Comparison of ENCODE assay signal across 8 cellular contexts in the genomic region with DNA sequence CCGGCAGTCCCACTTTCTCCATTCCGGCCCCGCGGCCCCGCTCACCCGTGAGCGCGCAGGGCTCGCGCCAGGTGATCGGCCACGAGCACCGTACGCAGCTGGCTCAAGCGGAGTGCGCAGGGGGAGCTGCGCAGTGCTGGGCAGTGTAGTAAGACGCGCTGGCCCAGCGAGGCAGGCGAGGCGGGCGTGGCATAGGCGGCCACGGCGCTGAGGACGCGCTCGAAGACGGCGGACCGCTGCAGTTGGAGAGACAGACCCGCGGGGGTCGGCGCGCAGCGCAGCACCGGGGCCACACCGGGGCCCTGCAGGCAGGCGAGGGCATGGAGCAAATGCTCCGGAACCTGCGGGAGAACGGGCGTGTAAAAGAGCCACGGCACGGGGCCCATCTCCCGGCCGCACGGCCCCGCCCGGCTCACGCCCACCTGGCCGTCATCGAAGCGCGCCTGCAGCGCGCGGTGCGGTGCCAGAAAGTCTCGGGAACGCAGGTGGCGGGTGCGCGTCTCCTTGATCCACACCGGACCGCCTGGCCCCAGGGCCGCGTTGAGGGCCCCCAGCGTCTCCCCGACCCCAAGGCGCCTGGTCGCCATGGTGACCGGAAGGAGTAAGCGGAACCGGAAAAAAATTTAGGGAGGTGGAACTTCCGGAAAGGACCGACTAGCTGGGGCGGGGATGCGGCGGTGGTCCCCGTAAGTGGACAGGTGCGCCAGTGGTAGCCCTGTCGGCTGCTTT. TPM values are rescaled to one million over a fixed set of nuclear protein-coding genes. Genes with fewer than 3 reads are reported as not detected.
A peak's percentile ranks its signal among the peaks of the same experiment; 100 is the strongest.
DNase-seq lines count a peak whose midpoint lies in the region; ATAC-seq and TF ChIP-seq lines count a peak whose summit lies in the region.

TSS of gene DALRD3 (minus strand) at position 603 of the 729 bp plus-strand sequence. CDS start at position 587, 16 bp downstream.

- peaks cover 30% of the 10 kb centered on the region for H3K4me1 Mint-ChIP-seq in CD8-positive, alpha-beta T cell (ENCODE audit: low read depth)
- peaks cover 3% of the 10 kb centered on the region for H3K4me1 Mint-ChIP-seq in activated T-helper 17 cell treated with anti-CD3 and anti-CD28 coated beads, Interleukin-2, amount 50 U/mL, for 72 hours

- H3K4me1 ChIP-seq in CD8-positive, alpha-beta T cell (ENCODE audit: insufficient read depth, low read length) = peaks cover 37% of the 10 kb centered on the region
- H3K4me1 ChIP-seq in HUES6 (ENCODE audit: control insufficient read depth, insufficient read depth, low read length) (peaks cover 17% of the 10 kb centered on the region), fibroblast of lung (ENCODE audit: control insufficient read depth, extremely low read depth, insufficient read depth, low read length) (peaks cover 11% of the 10 kb centered on the region)

- H3K4me2 ChIP-seq in fibroblast of lung (ENCODE audit: extremely low read depth, insufficient read depth, low read length) = peak within 1 kb of the TSS; percentile 99

- peaks cover 33% of the 10 kb centered on the region for H3K79me2 ChIP-seq in fibroblast of lung (ENCODE audit: control insufficient read depth, insufficient read depth, low read length)

- peak in 6 of 7 experiments; percentile 41 to 76 (median 50) for DNase-seq in CD8-positive, alpha-beta T cell
- DNase-seq in RPMI8226 = peak; percentile 77
- peak; percentile 51 to 67 for DNase-seq in fibroblast of lung (ENCODE audit: low read depth in 2 of 2)
- peak; percentile 75 for DNase-seq in myocyte (ENCODE audit: low read depth)

- ATAC-seq in CD8-positive, alpha-beta T cell = peak; percentile 13
- ATAC-seq in activated T-helper 17 cell treated with anti-CD3 and anti-CD28 coated beads, Interleukin-2, amount 50 U/mL, for 72 hours (replicated peaks) = peak; percentile 7
- ATAC-seq in HG02870 (IDR thresholded peaks at IDR 0.05; ENCODE audit: unreplicated experiment) = no peak

- POLR2A ChIA-PET in CD8-positive, alpha-beta T cell (lab: Charles Lee) = interaction anchor here (1.1 to 3.8 kb wide), 6 partner anchors 8 to 75 kb away, joined by 3 to 42 read pairs (median 8); partner anchors contain the start of genes IMPDH2, QRICH1 and WDR6

- H3K36me3 Mint-ChIP-seq in CD8-positive, alpha-beta T cell = peaks cover 36% of the 10 kb centered on the region
- H3K36me3 Mint-ChIP-seq in activated T-helper 17 cell treated with anti-CD3 and anti-CD28 coated beads, Interleukin-2, amount 50 U/mL, for 72 hours (ENCODE audit: low read depth) = peaks cover 45% of the 10 kb centered on the region

- H3K9ac ChIP-seq in HUES6 (ENCODE audit: low read length) = peak within 1 kb of the TSS; percentile 71
- peak within 1 kb of the TSS; percentile 76 for H3K9ac ChIP-seq in fibroblast of lung (ENCODE audit: insufficient read depth, low read length)

- CTCF ChIA-PET in CD8-positive, alpha-beta T cell (lab: Charles Lee) = interaction anchor here (1.2 to 14.2 kb wide), 5 partner anchors 8 to 76 kb away, joined by 3 to 178 read pairs (median 4); partner anchors contain the start of genes P4HTM, QRICH1 and WDR6

- no peaks in the 10 kb centered on the region for H3K9me3 Mint-ChIP-seq in CD8-positive, alpha-beta T cell
- no peaks in the 10 kb centered on the region for H3K9me3 Mint-ChIP-seq in activated T-helper 17 cell treated with anti-CD3 and anti-CD28 coated beads, Interleukin-2, amount 50 U/mL, for 72 hours

- no peaks in the 10 kb centered on the region for H3K9me3 ChIP-seq in CD8-positive, alpha-beta T cell (ENCODE audit: low read length)
- H3K9me3 ChIP-seq in HUES6 (ENCODE audit: control insufficient read depth, insufficient read depth, low read depth, low read length) (no peaks in the 10 kb centered on the region), fibroblast of lung (ENCODE audit: control insufficient read depth, insufficient read depth, low read depth, low read length) (no peaks in the 10 kb centered on the region)

- H3K27me3 Mint-ChIP-seq in CD8-positive, alpha-beta T cell (ENCODE audit: low read depth) = no peaks in the 10 kb centered on the region
- H3K27me3 Mint-ChIP-seq in activated T-helper 17 cell treated with anti-CD3 and anti-CD28 coated beads, Interleukin-2, amount 50 U/mL, for 72 hours = no peaks in the 10 kb centered on the region

- H3K4me3 ChIP-seq in CD8-positive, alpha-beta T cell (ENCODE audit: low read depth, low read length) = peak within 1 kb of the TSS; percentile 63
- H3K4me3 ChIP-seq in HUES6 (ENCODE audit: low read depth, low read length) = peak within 1 kb of the TSS; percentile 80
- H3K4me3 ChIP-seq in fibroblast of lung (replicated peaks in 1 of 4; ENCODE audit: control extremely low read depth in 1 of 4, insufficient read depth in 1 of 4, low read depth in 3 of 4, low read length in 4 of 4) = peak within 1 kb of the TSS; percentile 74 to 92 (median 80)

- peak within 1 kb of the TSS; percentile 63 for H3K27ac ChIP-seq in CD8-positive, alpha-beta T cell (ENCODE audit: low read depth, low read length)
- H3K27ac ChIP-seq in HUES6 (ENCODE audit: low read depth, low read length) (peak within 1 kb of the TSS; percentile 36; the same call in 1 of the 2 replicates), fibroblast of lung (ENCODE audit: insufficient read depth, low read length) (peak within 1 kb of the TSS; percentile 87), temporal lobe (ENCODE audit: low read depth, low read length) (peak within 1 kb of the TSS; percentile 33)

- H3K27me3 ChIP-seq in CD8-positive, alpha-beta T cell (ENCODE audit: insufficient read depth, low read length) = no peaks in the 10 kb centered on the region
- H3K27me3 ChIP-seq in HUES6 (ENCODE audit: control insufficient read depth, insufficient read depth, low read length) = no peaks in the 10 kb centered on the region
- no peaks in the 10 kb centered on the region for H3K27me3 ChIP-seq in fibroblast of lung (ENCODE audit: control insufficient read depth, insufficient read depth, low read length)

- no peak for TF ChIP-seq CTCF in CD8-positive, alpha-beta T cell (IDR thresholded peaks at IDR 0.05)
- no peak for TF ChIP-seq CTCF in fibroblast of lung (conservative IDR thresholded peaks at IDR 0.05 in 1 of 2, IDR thresholded peaks at IDR 0.05 in 1 of 2; ENCODE audit: low read depth in 1 of 2, low read length in 2 of 2)

- H4K20me1 ChIP-seq in fibroblast of lung (ENCODE audit: control insufficient read depth, extremely low read depth, insufficient read depth, low read length) = no peaks in the 10 kb centered on the region

- peaks cover 21% of the 10 kb centered on the region for H3K36me3 ChIP-seq in CD8-positive, alpha-beta T cell (ENCODE audit: insufficient read depth, low read length)
- peaks cover 39% of the 10 kb centered on the region for H3K36me3 ChIP-seq in HUES6 (ENCODE audit: control insufficient read depth, insufficient read depth, low read length)
- peaks cover 32% of the 10 kb centered on the region for H3K36me3 ChIP-seq in fibroblast of lung (ENCODE audit: control insufficient read depth, insufficient read depth, low read length)

- peak within 1 kb of the TSS; percentile 98 for H3K4me3 Mint-ChIP-seq in CD8-positive, alpha-beta T cell
- H3K4me3 Mint-ChIP-seq in activated T-helper 17 cell treated with anti-CD3 and anti-CD28 coated beads, Interleukin-2, amount 50 U/mL, for 72 hours = peak within 1 kb of the TSS; percentile 90

- intact Hi-C loops in CD8-positive, alpha-beta T cell (cut with DNase I, micrococcal nuclease) = loop anchor here in 1 of 2 experiments (10.0 kb wide), 1 partner anchor 1337 kb away; the partner anchor contains the start of genes CYB561D2, NPRL2 and TMEM115

- H3K27ac Mint-ChIP-seq in CD8-positive, alpha-beta T cell = peak within 1 kb of the TSS; percentile 69
- H3K27ac Mint-ChIP-seq in activated T-helper 17 cell treated with anti-CD3 and anti-CD28 coated beads, Interleukin-2, amount 50 U/mL, for 72 hours = peak within 1 kb of the TSS; percentile 94

- H2AFZ ChIP-seq in fibroblast of lung (ENCODE audit: low read length) = peak within 1 kb of the TSS; percentile 62

RNA-seq across cellular contexts. Expression of gene DALRD3, which starts in this region (rescaled TPM):
- 10 to 100 TPM; 12.0 to 13.2 TPM for total RNA-seq in CD8-positive, alpha-beta T cell
- 10 to 100 TPM; 20.9 to 21.2 TPM for total RNA-seq in activated T-helper 17 cell treated with anti-CD3 and anti-CD28 coated beads, Interleukin-2, amount 50 U/mL, for 72 hours
- total RNA-seq in fibroblast of lung = 53.4 and 70.2 TPM in 2 replicates
- polyA plus RNA-seq in fibroblast of lung = 40.2 and 50.8 TPM in 2 replicates
- polyA plus RNA-seq in fibroblast of lung (2012) = 36.3 and 39.3 TPM in 2 replicates
- 162 and 242 TPM in 2 replicates for polyA minus RNA-seq in fibroblast of lung (ENCODE audit: low replicate concordance)
- 35.8 and 42.8 TPM in 2 replicates for total RNA-seq in myocyte
- polyA plus RNA-seq in myocyte (2012) = 34.9 TPM
- 38.1 TPM for total RNA-seq in temporal lobe

Comparison
In these comparisons a context has a peak if more than half of its experiments do, and no peak if none do; other contexts are left out.
1. H3K27ac ChIP-seq: peak in every context shown above with its lines; median percentile 87 in fibroblast of lung; 63 in CD8-positive, alpha-beta T cell; 36 in HUES6; 33 in temporal lobe.